8 cellular contexts compared by ENCODE assay signal in genomic region chr9:74379718-74380117, GRCh38.
DNase-seq lines count a peak whose midpoint lies in the region; ATAC-seq and TF ChIP-seq lines count a peak whose summit lies in the region.

No MANE protein-coding gene starts in this region.

- ATAC-seq in GM18870 (IDR thresholded peaks at IDR 0.05; ENCODE audit: unreplicated experiment): peak; percentile 69

- DNase-seq in HuH-7 (ENCODE audit: low spot score): peak; percentile 17
- DNase-seq in SHP77 (lab: John Stamatoyannopoulos, UW): peak; percentile 4 to 14
- DNase-seq in iPS DF 4.7 (ENCODE audit: extremely low read depth, low spot score): peak; percentile 53
- no peak for DNase-seq in T1000 (lab: John Stamatoyannopoulos, UW)
- no peak for DNase-seq in effector CD8-positive, alpha-beta T cell (lab: John Stamatoyannopoulos, UW)
- DNase-seq in hepatic stellate cell (ENCODE audit: low spot score): no peak

- TF ChIP-seq CTCF in C4-2B (conservative IDR thresholded peaks at IDR 0.05): peak; percentile 75

- no peak overlapping the region for H3K27ac ChIP-seq in C4-2B

Comparison
In these comparisons a context has a peak if more than half of its experiments do, and no peak if none do; other contexts are left out.
1. DNase-seq: peak in HuH-7 (single experiment), SHP77 (2 of 2) and iPS DF 4.7 (single experiment); none in T1000 (single experiment), effector CD8-positive, alpha-beta T cell (single experiment) and hepatic stellate cell (single experiment).